14 cellular contexts compared by ENCODE assay signal in the genomic region with DNA sequence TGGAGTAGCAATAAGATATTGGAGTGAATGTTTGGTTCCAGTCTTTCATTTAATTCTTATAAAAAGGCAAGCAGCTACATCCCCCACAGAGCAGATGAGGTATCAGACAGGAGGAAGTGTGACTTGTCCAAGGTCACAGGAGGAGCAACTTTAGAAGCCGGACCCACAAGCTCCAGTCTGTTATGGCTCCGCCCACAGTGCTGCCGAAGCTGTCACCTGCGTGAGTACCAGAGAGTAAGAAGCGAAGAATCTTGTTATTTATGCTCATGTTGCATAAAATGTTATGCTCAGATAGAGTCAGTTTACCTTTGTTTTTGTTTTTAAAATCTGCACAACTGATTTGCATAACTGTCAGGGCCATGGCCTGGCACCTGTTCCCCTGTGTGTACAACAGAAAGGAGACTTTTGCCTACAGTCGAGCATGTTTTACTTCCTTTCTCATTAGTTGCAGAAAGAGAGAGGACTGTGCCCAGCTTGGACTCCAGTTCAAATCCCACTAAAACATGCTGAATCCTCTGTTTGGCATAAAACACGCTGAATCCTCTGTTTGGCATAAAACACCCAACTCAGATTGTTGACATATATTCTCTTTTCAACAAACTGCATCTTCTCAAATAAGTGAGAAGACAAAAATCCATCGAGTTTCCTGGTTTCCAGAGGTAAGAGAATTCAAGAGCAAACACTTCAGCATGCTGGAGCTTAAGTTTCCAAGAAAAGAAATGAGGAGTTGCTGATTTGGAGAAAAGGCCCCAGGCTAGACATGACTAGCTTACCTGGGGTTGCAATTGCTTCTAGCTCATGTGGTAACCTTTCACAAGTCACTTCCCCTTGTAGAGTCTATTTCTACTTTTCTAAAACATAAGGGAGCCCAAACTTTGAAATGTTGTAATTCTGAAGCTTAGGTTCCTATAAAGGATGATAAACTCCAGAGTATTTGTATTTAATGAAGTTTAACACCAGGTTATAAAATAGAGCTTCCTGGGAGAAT.
DNase-seq lines count a peak whose midpoint lies in the region; ATAC-seq and TF ChIP-seq lines count a peak whose summit lies in the region.
"Had no signal": no experiment of that assay in that cellular context is flagged by ENCODE, and none has a peak within 500 bp of the region (broad histone marks: within the 10 kb centered on the region; RNA-seq: fewer than 3 reads in every experiment).

No MANE protein-coding gene starts in this region.

- intact Hi-C loops in prostate gland (cut with DNase I) = loop anchor here (5.0 to 10.0 kb wide), 4 partner anchors 227 to 614 kb away; no protein-coding TSS in a partner anchor

- H3K27ac ChIP-seq in prostate gland = no peak overlapping the region

- H3K9me3 ChIP-seq in prostate gland = no peaks in the 10 kb centered on the region

- TF ChIP-seq CTCF in epithelial cell of esophagus (IDR thresholded peaks at IDR 0.05; ENCODE audit: insufficient read depth, low read depth, low read length, missing control alignments) (no peak), prostate gland (IDR thresholded peaks at IDR 0.05) (no peak)

- 83% methylated on average over 8 of the region's 8 CpGs for WGBS in prostate gland

- no peak for TF ChIP-seq POLR2A in prostate gland (IDR thresholded peaks at IDR 0.05)

- DNase-seq in epithelial cell of esophagus (ENCODE audit: low read depth) (peak; percentile 22), prostate gland (ENCODE audit: low spot score) (no peak), NCI-H69 (lab: John Stamatoyannopoulos, UW) (no peak)
- no peak for DNase-seq in stimulated activated CD4-positive, alpha-beta T cell treated with anti-CD3 and anti-CD28 coated beads, Interleukin-4, amount 100 ng/mL, for 4 hours
- DNase-seq: activated CD4-positive, alpha-beta memory T cell treated with anti-CD3 and anti-CD28 coated beads for 36 hours; endodermal cell; NCI-H2081 treated with DMSO at 0.1 percent for 48 hours; SIG-M5 had no signal

- ATAC-seq in GM18858 (IDR thresholded peaks at IDR 0.05; ENCODE audit: unreplicated experiment) = peak; percentile 66
- ATAC-seq in GM21723 (IDR thresholded peaks at IDR 0.05; ENCODE audit: unreplicated experiment) = peak; percentile 88
- ATAC-seq in HG03460 (IDR thresholded peaks at IDR 0.05; ENCODE audit: unreplicated experiment) = peak; percentile 74
- no peak for ATAC-seq in SK-N-SH treated with all-trans-retinoic acid at 6 μM for 48 hours
- ATAC-seq: stimulated activated effector memory CD8-positive, alpha-beta T cell treated with anti-CD3 and anti-CD28 coated beads, Interleukin-12 subunit alpha, Interleukin-12 subunit beta, amount 100 ng/mL, for 72 hours had no signal

- H3K4me3 ChIP-seq in epithelial cell of esophagus (ENCODE audit: low read length) = no peak overlapping the region
- H3K4me3 ChIP-seq in prostate gland = no peak overlapping the region
- H3K4me3 ChIP-seq: smooth muscle cell had no signal

- no peaks in the 10 kb centered on the region for H3K27me3 ChIP-seq in prostate gland (replicated peaks; ENCODE audit: insufficient read depth)

- H3K4me1 ChIP-seq in prostate gland (replicated peaks) = peaks cover 3% of the 10 kb centered on the region

- H3K36me3 ChIP-seq in prostate gland = no peaks in the 10 kb centered on the region

TF ChIP-seq in SK-N-SH treated with all-trans-retinoic acid at 6 μM for 48 hours, 23 proteins besides CTCF, POLR2A, EP300 and RAD21:
- TF ChIP-seq, protein P1, sequence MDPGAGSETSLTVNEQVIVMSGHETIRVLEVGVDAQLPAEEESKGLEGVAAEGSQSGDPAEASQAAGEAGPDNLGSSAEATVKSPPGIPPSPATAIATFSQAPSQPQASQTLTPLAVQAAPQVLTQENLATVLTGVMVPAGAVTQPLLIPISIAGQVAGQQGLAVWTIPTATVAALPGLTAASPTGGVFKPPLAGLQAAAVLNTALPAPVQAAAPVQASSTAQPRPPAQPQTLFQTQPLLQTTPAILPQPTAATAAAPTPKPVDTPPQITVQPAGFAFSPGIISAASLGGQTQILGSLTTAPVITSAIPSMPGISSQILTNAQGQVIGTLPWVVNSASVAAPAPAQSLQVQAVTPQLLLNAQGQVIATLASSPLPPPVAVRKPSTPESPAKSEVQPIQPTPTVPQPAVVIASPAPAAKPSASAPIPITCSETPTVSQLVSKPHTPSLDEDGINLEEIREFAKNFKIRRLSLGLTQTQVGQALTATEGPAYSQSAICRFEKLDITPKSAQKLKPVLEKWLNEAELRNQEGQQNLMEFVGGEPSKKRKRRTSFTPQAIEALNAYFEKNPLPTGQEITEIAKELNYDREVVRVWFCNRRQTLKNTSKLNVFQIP (CRISPR knock-in tag; IDR thresholded peaks at IDR 0.05; ENCODE audit: borderline replicate concordance, low read depth) = no peak
- TF ChIP-seq ZNF70 (CRISPR knock-in tag; IDR thresholded peaks at IDR 0.05) (no peak), ZFP30 (CRISPR knock-in tag; IDR thresholded peaks at IDR 0.05) (no peak), ESRRG (CRISPR knock-in tag; IDR thresholded peaks at IDR 0.05) (no peak), GLIS3 (CRISPR knock-in tag; IDR thresholded peaks at IDR 0.05) (no peak), SNAI2 (CRISPR knock-in tag; IDR thresholded peaks at IDR 0.05) (no peak), ZNF565 (CRISPR knock-in tag; conservative IDR thresholded peaks at IDR 0.05; ENCODE audit: low read depth) (no peak), BACH2 (CRISPR knock-in tag; IDR thresholded peaks at IDR 0.05; ENCODE audit: borderline replicate concordance) (no peak), ZFP3 (CRISPR knock-in tag; IDR thresholded peaks at IDR 0.05) (no peak), OSR1 (CRISPR knock-in tag; IDR thresholded peaks at IDR 0.05) (no peak), CSDC2 (CRISPR knock-in tag; IDR thresholded peaks at IDR 0.05) (no peak), ARNTL (CRISPR knock-in tag; IDR thresholded peaks at IDR 0.05; ENCODE audit: borderline replicate concordance, low read depth) (no peak), ZC3H10 (CRISPR knock-in tag; IDR thresholded peaks at IDR 0.05) (no peak), ISL1 (CRISPR knock-in tag; IDR thresholded peaks at IDR 0.05) (no peak), TCF4 (CRISPR knock-in tag; IDR thresholded peaks at IDR 0.05; ENCODE audit: borderline replicate concordance) (no peak), RARB (CRISPR knock-in tag; IDR thresholded peaks at IDR 0.05) (no peak)
- TF ChIP-seq, protein P2, sequence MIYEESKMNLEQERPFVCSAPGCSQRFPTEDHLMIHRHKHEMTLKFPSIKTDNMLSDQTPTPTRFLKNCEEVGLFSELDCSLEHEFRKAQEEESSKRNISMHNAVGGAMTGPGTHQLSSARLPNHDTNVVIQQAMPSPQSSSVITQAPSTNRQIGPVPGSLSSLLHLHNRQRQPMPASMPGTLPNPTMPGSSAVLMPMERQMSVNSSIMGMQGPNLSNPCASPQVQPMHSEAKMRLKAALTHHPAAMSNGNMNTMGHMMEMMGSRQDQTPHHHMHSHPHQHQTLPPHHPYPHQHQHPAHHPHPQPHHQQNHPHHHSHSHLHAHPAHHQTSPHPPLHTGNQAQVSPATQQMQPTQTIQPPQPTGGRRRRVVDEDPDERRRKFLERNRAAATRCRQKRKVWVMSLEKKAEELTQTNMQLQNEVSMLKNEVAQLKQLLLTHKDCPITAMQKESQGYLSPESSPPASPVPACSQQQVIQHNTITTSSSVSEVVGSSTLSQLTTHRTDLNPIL (CRISPR knock-in tag; IDR thresholded peaks at IDR 0.05; ENCODE audit: low read depth) = no peak
- TF ChIP-seq, protein P3, sequence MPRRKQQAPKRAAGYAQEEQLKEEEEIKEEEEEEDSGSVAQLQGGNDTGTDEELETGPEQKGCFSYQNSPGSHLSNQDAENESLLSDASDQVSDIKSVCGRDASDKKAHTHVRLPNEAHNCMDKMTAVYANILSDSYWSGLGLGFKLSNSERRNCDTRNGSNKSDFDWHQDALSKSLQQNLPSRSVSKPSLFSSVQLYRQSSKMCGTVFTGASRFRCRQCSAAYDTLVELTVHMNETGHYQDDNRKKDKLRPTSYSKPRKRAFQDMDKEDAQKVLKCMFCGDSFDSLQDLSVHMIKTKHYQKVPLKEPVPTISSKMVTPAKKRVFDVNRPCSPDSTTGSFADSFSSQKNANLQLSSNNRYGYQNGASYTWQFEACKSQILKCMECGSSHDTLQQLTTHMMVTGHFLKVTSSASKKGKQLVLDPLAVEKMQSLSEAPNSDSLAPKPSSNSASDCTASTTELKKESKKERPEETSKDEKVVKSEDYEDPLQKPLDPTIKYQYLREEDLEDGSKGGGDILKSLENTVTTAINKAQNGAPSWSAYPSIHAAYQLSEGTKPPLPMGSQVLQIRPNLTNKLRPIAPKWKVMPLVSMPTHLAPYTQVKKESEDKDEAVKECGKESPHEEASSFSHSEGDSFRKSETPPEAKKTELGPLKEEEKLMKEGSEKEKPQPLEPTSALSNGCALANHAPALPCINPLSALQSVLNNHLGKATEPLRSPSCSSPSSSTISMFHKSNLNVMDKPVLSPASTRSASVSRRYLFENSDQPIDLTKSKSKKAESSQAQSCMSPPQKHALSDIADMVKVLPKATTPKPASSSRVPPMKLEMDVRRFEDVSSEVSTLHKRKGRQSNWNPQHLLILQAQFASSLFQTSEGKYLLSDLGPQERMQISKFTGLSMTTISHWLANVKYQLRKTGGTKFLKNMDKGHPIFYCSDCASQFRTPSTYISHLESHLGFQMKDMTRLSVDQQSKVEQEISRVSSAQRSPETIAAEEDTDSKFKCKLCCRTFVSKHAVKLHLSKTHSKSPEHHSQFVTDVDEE (CRISPR knock-in tag; IDR thresholded peaks at IDR 0.05) = no peak
- TF ChIP-seq, protein P4, sequence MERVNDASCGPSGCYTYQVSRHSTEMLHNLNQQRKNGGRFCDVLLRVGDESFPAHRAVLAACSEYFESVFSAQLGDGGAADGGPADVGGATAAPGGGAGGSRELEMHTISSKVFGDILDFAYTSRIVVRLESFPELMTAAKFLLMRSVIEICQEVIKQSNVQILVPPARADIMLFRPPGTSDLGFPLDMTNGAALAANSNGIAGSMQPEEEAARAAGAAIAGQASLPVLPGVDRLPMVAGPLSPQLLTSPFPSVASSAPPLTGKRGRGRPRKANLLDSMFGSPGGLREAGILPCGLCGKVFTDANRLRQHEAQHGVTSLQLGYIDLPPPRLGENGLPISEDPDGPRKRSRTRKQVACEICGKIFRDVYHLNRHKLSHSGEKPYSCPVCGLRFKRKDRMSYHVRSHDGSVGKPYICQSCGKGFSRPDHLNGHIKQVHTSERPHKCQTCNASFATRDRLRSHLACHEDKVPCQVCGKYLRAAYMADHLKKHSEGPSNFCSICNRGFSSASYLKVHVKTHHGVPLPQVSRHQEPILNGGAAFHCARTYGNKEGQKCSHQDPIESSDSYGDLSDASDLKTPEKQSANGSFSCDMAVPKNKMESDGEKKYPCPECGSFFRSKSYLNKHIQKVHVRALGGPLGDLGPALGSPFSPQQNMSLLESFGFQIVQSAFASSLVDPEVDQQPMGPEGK (CRISPR knock-in tag; IDR thresholded peaks at IDR 0.05; ENCODE audit: borderline replicate concordance) = no peak
TF ChIP-seq in SK-N-SH treated with all-trans-retinoic acid at 6 μM for 48 hours: peak in this region for 0.
